ENCODE assay signal across 18 cellular contexts in genomic region chr7:77461246-77461645, GRCh38.
"Had no signal": no experiment of that assay in that cellular context is flagged by ENCODE, and none has a peak within 500 bp of the region (broad histone marks: within the 10 kb centered on the region; RNA-seq: fewer than 3 reads in every experiment).

No MANE protein-coding gene starts in this region.

- FAIRE-seq: endothelial cell of umbilical vein, pancreas had no signal

- H3K27ac ChIP-seq: pancreas, right lobe of liver, stomach, vagina had no signal

- DNase-seq: activated CD4-positive, alpha-beta T cell treated with anti-CD3 and anti-CD28 coated beads, Interleukin-2, amount 10 ng/mL, durations not matched to agents 24 days and 14 days; activated CD8-positive, alpha-beta T cell treated with anti-CD3 and anti-CD28 coated beads for 36 hours; activated effector memory CD4-positive, alpha-beta T cell treated with Interleukin-2 at 50 U/mL for 16 hours; activated naive CD4-positive, alpha-beta T cell treated with anti-CD3 and anti-CD28 coated beads, Interleukin-2, amount 50 U/mL, for 16 hours; activated T-cell treated with anti-CD3 and anti-CD28 coated beads, Interleukin-2, amount 50 U/mL, for 48 hours; aorta; effector CD4-positive, alpha-beta T cell; immature natural killer cell; naive thymus-derived CD8-positive, alpha-beta T cell; pancreas; right lobe of liver; stimulated activated CD4-positive, alpha-beta T cell treated with anti-CD3 and anti-CD28 coated beads, Interleukin-4, amount 100 ng/mL, for 1 hour; stomach; trophoblast cell had no signal

- H3K27me3 ChIP-seq: pancreas, right lobe of liver, stomach, vagina had no signal

- H3K4me3 ChIP-seq: pancreas, right lobe of liver, smooth muscle cell, stomach, vagina had no signal

- H3K36me3 ChIP-seq: pancreas, right lobe of liver, stomach, vagina had no signal

- H3K4me2 ChIP-seq: smooth muscle cell had no signal

- ATAC-seq: activated CD8-positive, alpha-beta T cell treated with anti-CD3 and anti-CD28 coated beads for 36 hours; naive thymus-derived CD8-positive, alpha-beta T cell; pancreas; right lobe of liver; stimulated activated effector memory CD8-positive, alpha-beta T cell treated with anti-CD3 and anti-CD28 coated beads, Interleukin-12 subunit alpha, Interleukin-12 subunit beta, amount 100 ng/mL, for 72 hours had no signal

- H3K9me3 ChIP-seq: pancreas, right lobe of liver, stomach, vagina had no signal

- H3K4me1 ChIP-seq: pancreas, right lobe of liver, vagina had no signal
